Comparison of ENCODE assay signal across 7 cellular contexts in genomic region chr3:183285828-183286457, GRCh38. TPM values are rescaled to one million over a fixed set of nuclear protein-coding genes. Genes with fewer than 3 reads are reported as not detected.
DNase-seq lines count a peak whose midpoint lies in the region; ATAC-seq and TF ChIP-seq lines count a peak whose summit lies in the region.

No MANE protein-coding gene starts in this region.

- peak; percentile 98 for ATAC-seq in GM18517 (IDR thresholded peaks at IDR 0.05; ENCODE audit: unreplicated experiment)
- ATAC-seq in HG02884 (IDR thresholded peaks at IDR 0.05; ENCODE audit: unreplicated experiment) = peak; percentile 97
- ATAC-seq in activated CD4-positive, alpha-beta T cell treated with anti-CD3 and anti-CD28 coated beads for 36 hours = peak; percentile 93

- H3K27ac Mint-ChIP-seq in activated CD4-positive, alpha-beta T cell treated with anti-CD3 and anti-CD28 coated beads for 36 hours = peak overlapping the region; percentile 98

- CTCF ChIA-PET in activated CD4-positive, alpha-beta T cell treated with anti-CD3 and anti-CD28 coated beads for 36 hours (lab: Charles Lee) = interaction anchor here (0.9 to 3.3 kb wide), 12 partner anchors 11 to 163 kb away, joined by 3 to 18 read pairs (median 4); no protein-coding TSS in a partner anchor

- POLR2A ChIA-PET in activated CD4-positive, alpha-beta T cell treated with anti-CD3 and anti-CD28 coated beads for 36 hours (lab: Charles Lee) = interaction anchor here (0.6 to 2.2 kb wide), 12 partner anchors 9 to 270 kb away, joined by 3 to 39 read pairs (median 4); partner anchors contain the start of genes B3GNT5, KLHL6 and LAMP3

- no peaks in the 10 kb centered on the region for H3K27me3 Mint-ChIP-seq in activated CD4-positive, alpha-beta T cell treated with anti-CD3 and anti-CD28 coated beads for 36 hours

- WGBS in lower leg skin, 2 donors = 15 to 16% methylated on average over 10 of the region's 10 CpGs

- intact Hi-C loops in activated CD4-positive, alpha-beta T cell treated with anti-CD3 and anti-CD28 coated beads for 36 hours (cut with DNase I, micrococcal nuclease) = loop anchor here (1.0 to 10.0 kb wide), 16 partner anchors 20 to 491 kb away; partner anchors contain the start of genes B3GNT5 (in 2 of the 2), KLHL6 (in 2 of the 2), ATP11B (in 1 of the 2) and DCUN1D1 (in 1 of the 2)
- intact Hi-C loops in lower leg skin (cut with DNase I; ENCODE audit: low total_unique reads) = no loop called here

- no peak for TF ChIP-seq CTCF in lower leg skin (IDR thresholded peaks at IDR 0.05)

- TF ChIP-seq POLR2A in lower leg skin (IDR thresholded peaks at IDR 0.05) = no peak

- H3K36me3 Mint-ChIP-seq in activated CD4-positive, alpha-beta T cell treated with anti-CD3 and anti-CD28 coated beads for 36 hours (ENCODE audit: low read depth) = peaks cover 2% of the 10 kb centered on the region

- H3K4me3 Mint-ChIP-seq in activated CD4-positive, alpha-beta T cell treated with anti-CD3 and anti-CD28 coated beads for 36 hours = peak overlapping the region; percentile 56

- H3K4me3 ChIP-seq in lower leg skin (ENCODE audit: low read depth, poor library complexity, severe bottlenecking) = no peak overlapping the region

- no peaks in the 10 kb centered on the region for H3K9me3 Mint-ChIP-seq in activated CD4-positive, alpha-beta T cell treated with anti-CD3 and anti-CD28 coated beads for 36 hours (ENCODE audit: low read depth)

- peak; percentile 82 for DNase-seq in NCI-H2107 (lab: John Stamatoyannopoulos, UW)
- peak; percentile 97 for DNase-seq in activated CD4-positive, alpha-beta T cell treated with anti-CD3 and anti-CD28 coated beads for 36 hours
- peak; percentile 82 for DNase-seq in cerebellum (ENCODE audit: low spot score)
- DNase-seq in lower leg skin (ENCODE audit: low spot score in 2 of 2) = peak; percentile 85 to 96
- peak; percentile 89 for DNase-seq in stimulated activated CD8-positive, alpha-beta memory T cell treated with anti-CD3 and anti-CD28 coated beads, Interleukin-12 subunit alpha, Interleukin-12 subunit beta, amount 100 ng/mL, for 1 hour (ENCODE audit: low read depth)

- peaks cover 43% of the 10 kb centered on the region for H3K4me1 Mint-ChIP-seq in activated CD4-positive, alpha-beta T cell treated with anti-CD3 and anti-CD28 coated beads for 36 hours

RNA-seq across cellular contexts. Expression of gene B3GNT5, which starts 32.9 kb away (rescaled TPM):
- 10 to 100 TPM; 20.2 to 22.8 TPM for total RNA-seq in activated CD4-positive, alpha-beta T cell treated with anti-CD3 and anti-CD28 coated beads for 36 hours
- total RNA-seq in cerebellum (19.9 TPM), lower leg skin (10 to 100 TPM; 10.2 to 18.0 (median 13.1) TPM)
